Comparison of ENCODE assay signal across 21 cellular contexts in genomic region chr12:46839964-46840363, GRCh38. TPM values are rescaled to one million over a fixed set of nuclear protein-coding genes. Genes with fewer than 3 reads are reported as not detected.
"Had no signal": no experiment of that assay in that cellular context is flagged by ENCODE, and none has a peak within 500 bp of the region (broad histone marks: within the 10 kb centered on the region; RNA-seq: fewer than 3 reads in every experiment).

No MANE protein-coding gene starts in this region.

- H3K4me1 ChIP-seq: body of pancreas, spleen had no signal

- H3K27me3 ChIP-seq: body of pancreas, spleen had no signal

- H3K9me3 ChIP-seq: body of pancreas, spleen, thoracic aorta had no signal

- ATAC-seq: body of pancreas; left cardiac atrium; stimulated activated memory B cell treated with anti-CD40 and anti-IgM and Interleukin-4, amounts not matched to agents 10 μg/mL and 1 μg/mL and 100 μg/mL, for 72 hours; T-cell had no signal

- H3K4me3 ChIP-seq: body of pancreas, dorsolateral prefrontal cortex, spleen, thoracic aorta had no signal

- DNase-seq: activated CD4-positive, alpha-beta T cell treated with anti-CD3 and anti-CD28 coated beads, Interleukin-2, amount 10 ng/mL, durations not matched to agents 7 days and 5 days; activated CD8-positive, alpha-beta memory T cell treated with anti-CD3 and anti-CD28 coated beads, Interleukin-2, amount 50 U/mL, for 48 hours; activated gamma-delta T cell; activated T-cell treated with anti-CD3 and anti-CD28 coated beads, Interleukin-2, amount 50 U/mL, for 48 hours; body of pancreas; caudate nucleus; dorsolateral prefrontal cortex; foreskin fibroblast; left cardiac atrium; mammary epithelial cell; midbrain; nucleus accumbens; spleen; stimulated activated CD4-positive, alpha-beta T cell treated with anti-CD3 and anti-CD28 coated beads, Interleukin-4, amount 100 ng/mL, for 4 hours; T-cell; T-helper 9 cell had no signal

- H3K27ac ChIP-seq: body of pancreas, dorsolateral prefrontal cortex, epithelial cell of prostate, spleen, thoracic aorta had no signal

- H3K36me3 ChIP-seq: spleen, thoracic aorta had no signal

RNA-seq across cellular contexts. Expression of gene SLC38A4, which starts 14.2 kb away (rescaled TPM):
- total RNA-seq: activated CD4-positive, alpha-beta T cell treated with anti-CD3 and anti-CD28 coated beads, Interleukin-2, amount 10 ng/mL, durations not matched to agents 7 days and 5 days; glomerular endothelial cell; renal cortical epithelial cell had no signal
